In genomic region chr18:79606071-79606470, GRCh38 we compare ENCODE assay signal across 7 cellular contexts.
DNase-seq lines count a peak whose midpoint lies in the region; ATAC-seq and TF ChIP-seq lines count a peak whose summit lies in the region.
"Not testable (repeated sequence)": the region's sequence is repeated elsewhere in the genome, so short reads cannot be mapped to it uniquely, and the experiment has no call there.

No MANE protein-coding gene starts in this region.

- H2BK12ac ChIP-seq in neuronal stem cell (ENCODE audit: low read length): not testable (repeated sequence)

- H3K36me3 ChIP-seq in endodermal cell (ENCODE audit: control insufficient read depth, insufficient read depth, low read length); left ventricle myocardium inferior; left lung; mesendoderm (ENCODE audit: control insufficient read depth, insufficient read depth, low read length); neuronal stem cell (replicated peaks in 1 of 2; ENCODE audit: control insufficient read depth in 2 of 2, insufficient read depth in 2 of 2, low read length in 2 of 2); transverse colon: not testable (repeated sequence)

- H3K27me3 ChIP-seq in endodermal cell (ENCODE audit: control insufficient read depth, insufficient read depth, low read length, poor library complexity, severe bottlenecking); mesendoderm (ENCODE audit: insufficient read depth, low read length, poor library complexity); transverse colon: not testable (repeated sequence)
- H3K27me3 ChIP-seq in left ventricle myocardium inferior (ENCODE audit: low read depth) (peaks cover 29% of the 10 kb centered on the region), left lung (peaks cover 0 to 29% of the 10 kb centered on the region in 2 donors), neuronal stem cell (ENCODE audit: control insufficient read depth in 3 of 3, insufficient read depth in 3 of 3, low read depth in 1 of 3, low read length in 3 of 3) (peaks cover 0 to 10% (median 0%) of the 10 kb centered on the region in 3 experiments)

- not testable (repeated sequence) for H3K4ac ChIP-seq in mesendoderm (ENCODE audit: low read depth, low read length); neuronal stem cell (ENCODE audit: low read length)

- H3K4me1 ChIP-seq in endodermal cell (ENCODE audit: control insufficient read depth, insufficient read depth, low read length); left lung; mesendoderm (ENCODE audit: control insufficient read depth, low read depth, low read length); neuronal stem cell (ENCODE audit: control insufficient read depth in 2 of 2, insufficient read depth in 1 of 2, low read depth in 1 of 2, low read length in 2 of 2); transverse colon: not testable (repeated sequence)
- H3K4me1 ChIP-seq in left ventricle myocardium inferior: peaks cover 19% of the 10 kb centered on the region

- not testable (repeated sequence) for H3K23ac ChIP-seq in mesendoderm (ENCODE audit: low read length); neuronal stem cell (ENCODE audit: low read depth, low read length, poor library complexity)

- peak; percentile 29 for DNase-seq in CD14-positive monocyte (ENCODE audit: low spot score)
- not testable (repeated sequence) for DNase-seq in endodermal cell; mesendoderm; neuronal stem cell (ENCODE audit: low spot score)
- peak; percentile 3 for DNase-seq in left ventricle myocardium inferior
- DNase-seq in left lung: peak; percentile 10 to 19
- DNase-seq in transverse colon: peak; percentile 3

- H2BK5ac ChIP-seq in mesendoderm (ENCODE audit: low read length): peak overlapping the region; percentile 47
- not testable (repeated sequence) for H2BK5ac ChIP-seq in neuronal stem cell (ENCODE audit: low read length)

- peak overlapping the region; percentile 54 for H2AK5ac ChIP-seq in mesendoderm (ENCODE audit: low read length)
- not testable (repeated sequence) for H2AK5ac ChIP-seq in neuronal stem cell (ENCODE audit: low read depth, low read length)

- 93 to 97% methylated on average over 7 to 13 of the region's 13 CpGs for WGBS in endodermal cell (ENCODE audit: insufficient coverage in 1 of 2, insufficient read length in 1 of 2), 2 experiments
- no CpG with 5 or more reads among the region's 13 CpGs for WGBS in mesendoderm (ENCODE audit: extremely low coverage, insufficient coverage, low lambda C conversion rate)
- no CpG with 5 or more reads among the region's 13 CpGs for WGBS in neuronal stem cell (ENCODE audit: extremely low coverage in 2 of 2, insufficient read length in 2 of 2, insufficient replicate concordance in 1 of 2), 2 donors
- WGBS in transverse colon (ENCODE audit: low coverage in 1 of 2), 2 donors: 81 to 90% methylated on average over 10 to 13 of the region's 13 CpGs

- H3K56ac ChIP-seq in mesendoderm (ENCODE audit: low read length): peak overlapping the region; percentile 74

- not testable (repeated sequence) for H3K4me3 ChIP-seq in endodermal cell (ENCODE audit: low read length); left ventricle myocardium inferior; left lung; mesendoderm (ENCODE audit: low read length); neuronal stem cell (ENCODE audit: low read length in 2 of 2); transverse colon

- ATAC-seq in left lung: not testable (repeated sequence)

- H3K14ac ChIP-seq in neuronal stem cell (ENCODE audit: low read length): not testable (repeated sequence)

- not testable (repeated sequence) for H2BK15ac ChIP-seq in mesendoderm (replicated peaks; ENCODE audit: low read depth); neuronal stem cell (ENCODE audit: low read length)

- not testable (repeated sequence) for H3K4me2 ChIP-seq in mesendoderm (ENCODE audit: low read length); neuronal stem cell (ENCODE audit: insufficient read depth, low read length, poor library complexity, severe bottlenecking)

- intact Hi-C loops in CD14-positive monocyte (cut with micrococcal nuclease); left ventricle myocardium inferior (cut with micrococcal nuclease); left lung (cut with DNase I); transverse colon (cut with DNase I; ENCODE audit: low total_unique reads): not testable (repeated sequence)

- H3K9me3 Mint-ChIP-seq in CD14-positive monocyte, endodermal cell: not testable (repeated sequence)

- H3K27ac Mint-ChIP-seq in CD14-positive monocyte (peak overlapping the region in 1 of 7 donors; percentile 56), endodermal cell (peak overlapping the region; percentile 11)

- H3K27ac ChIP-seq in endodermal cell (ENCODE audit: low read depth, low read length); left ventricle myocardium inferior (replicated peaks); left lung; mesendoderm (ENCODE audit: low read depth, low read length); neuronal stem cell (replicated peaks; ENCODE audit: low read length); transverse colon: not testable (repeated sequence)

- not testable (repeated sequence) for H3K9ac ChIP-seq in endodermal cell (ENCODE audit: extremely low read depth, low read length, poor library complexity, severe bottlenecking); mesendoderm (ENCODE audit: low read length); neuronal stem cell (ENCODE audit: low read depth, low read length, poor library complexity)

- in situ Hi-C loops in transverse colon (cut with MboI; ENCODE audit: low pct_ligation_motif_present in 1 of 4, low pct_unique_long_range_greater_than_20kb in 1 of 4, low sequenced_read_pairs in 3 of 4): not testable (repeated sequence)

- not testable (repeated sequence) for H4K91ac ChIP-seq in neuronal stem cell (ENCODE audit: low read depth, low read length, poor library complexity)

- H4K5ac ChIP-seq in mesendoderm (ENCODE audit: low read length): not testable (repeated sequence)

- not testable (repeated sequence) for H3K4me3 Mint-ChIP-seq in CD14-positive monocyte, endodermal cell

- not testable (repeated sequence) for H3K4me1 Mint-ChIP-seq in CD14-positive monocyte
- peaks cover 19% of the 10 kb centered on the region for H3K4me1 Mint-ChIP-seq in endodermal cell

- not testable (repeated sequence) for H2AFZ ChIP-seq in neuronal stem cell (ENCODE audit: low read length)

- not testable (repeated sequence) for TF ChIP-seq EP300 in transverse colon (IDR thresholded peaks at IDR 0.05; ENCODE audit: low read depth)

- H3K36me3 Mint-ChIP-seq in CD14-positive monocyte; endodermal cell (ENCODE audit: low read depth): not testable (repeated sequence)

- H4K8ac ChIP-seq in mesendoderm (ENCODE audit: low read depth, low read length); neuronal stem cell (ENCODE audit: low read depth, low read length): not testable (repeated sequence)

- not testable (repeated sequence) for TF ChIP-seq CTCF in CD14-positive monocyte (IDR thresholded peaks at IDR 0.05); endodermal cell (conservative IDR thresholded peaks at IDR 0.05); left ventricle myocardium inferior (IDR thresholded peaks at IDR 0.05; ENCODE audit: borderline replicate concordance); left lung (IDR thresholded peaks at IDR 0.05); transverse colon (IDR thresholded peaks at IDR 0.05)

- H3K79me2 ChIP-seq in mesendoderm (ENCODE audit: control insufficient read depth, insufficient read depth, low read length): not testable (repeated sequence)

- not testable (repeated sequence) for H3K9me3 ChIP-seq in endodermal cell (ENCODE audit: control insufficient read depth, low read length); left ventricle myocardium inferior (replicated peaks); left lung; neuronal stem cell (replicated peaks in 1 of 2; ENCODE audit: control insufficient read depth in 2 of 2, insufficient read depth in 1 of 2, low read depth in 1 of 2, low read length in 2 of 2); transverse colon

- not testable (repeated sequence) for H3K79me1 ChIP-seq in mesendoderm (ENCODE audit: low read length); neuronal stem cell (ENCODE audit: low read depth, low read length)

- TF ChIP-seq POLR2A in transverse colon (IDR thresholded peaks at IDR 0.05): not testable (repeated sequence)

- H3K27me3 Mint-ChIP-seq in CD14-positive monocyte (ENCODE audit: low read depth in 3 of 3); endodermal cell (ENCODE audit: insufficient read depth): not testable (repeated sequence)

- H3K18ac ChIP-seq in mesendoderm (ENCODE audit: low read length): not testable (repeated sequence)
- peak overlapping the region; percentile 1 for H3K18ac ChIP-seq in neuronal stem cell (ENCODE audit: low read length)

- H2BK120ac ChIP-seq in mesendoderm (ENCODE audit: low read depth, low read length); neuronal stem cell (ENCODE audit: low read depth, low read length): not testable (repeated sequence)
